Comparison of ENCODE assay signal across 1 cellular context in the genomic region with DNA sequence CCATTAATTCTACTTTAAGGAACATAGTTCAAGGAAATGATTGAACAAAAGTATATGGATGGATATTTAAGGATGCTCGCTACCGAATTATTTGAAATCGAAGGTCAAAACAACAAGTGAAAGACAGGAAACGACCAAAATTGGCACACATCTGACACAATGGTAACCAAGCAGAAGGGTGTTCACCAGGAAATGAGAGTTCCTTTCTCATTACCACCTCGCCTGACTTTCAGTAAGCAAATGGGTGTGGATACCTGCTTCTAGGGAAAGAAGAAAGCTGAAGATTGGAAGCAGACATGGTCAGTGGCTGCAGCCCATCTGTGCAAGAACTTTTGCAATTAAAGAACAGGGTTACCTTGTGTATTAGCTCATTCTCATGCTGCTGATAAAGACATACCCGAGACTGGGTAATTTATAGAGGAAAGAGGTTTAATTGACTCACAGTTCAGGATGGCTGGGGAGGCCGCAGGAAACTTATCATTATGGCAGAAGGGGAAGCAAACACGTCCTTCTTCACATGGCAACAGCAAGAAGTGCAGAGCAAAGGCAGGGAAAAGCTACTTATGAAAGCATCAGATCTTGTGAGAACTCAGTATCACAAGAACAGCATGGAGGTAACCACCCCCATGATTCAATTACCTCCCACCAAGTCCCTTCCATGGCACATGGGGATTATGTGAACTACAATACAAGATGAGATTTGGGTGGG.
TF ChIP-seq lines count a peak whose summit lies in the region.

No MANE protein-coding gene starts in this region.

TF ChIP-seq in H1, 55 proteins besides CTCF, POLR2A, EP300 and RAD21:
- TF ChIP-seq ZNF274 (IDR thresholded peaks at IDR 0.05; ENCODE audit: borderline replicate concordance, extremely low read depth, low read length), result no peak
- no peak for TF ChIP-seq FOSL1 (IDR thresholded peaks at IDR 0.05; ENCODE audit: insufficient read depth, low read depth, low read length)
- TF ChIP-seq, protein P1, sequence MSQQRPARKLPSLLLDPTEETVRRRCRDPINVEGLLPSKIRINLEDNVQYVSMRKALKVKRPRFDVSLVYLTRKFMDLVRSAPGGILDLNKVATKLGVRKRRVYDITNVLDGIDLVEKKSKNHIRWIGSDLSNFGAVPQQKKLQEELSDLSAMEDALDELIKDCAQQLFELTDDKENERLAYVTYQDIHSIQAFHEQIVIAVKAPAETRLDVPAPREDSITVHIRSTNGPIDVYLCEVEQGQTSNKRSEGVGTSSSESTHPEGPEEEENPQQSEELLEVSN (IDR thresholded peaks at IDR 0.05), result no peak
- no peak for TF ChIP-seq EZH2 (IDR thresholded peaks at IDR 0.05; ENCODE audit: low read depth, low read length, severe bottlenecking)
- no peak for TF ChIP-seq BRCA1 (IDR thresholded peaks at IDR 0.05; ENCODE audit: low read depth, low read length)
- TF ChIP-seq EGR1 (IDR thresholded peaks at IDR 0.05; ENCODE audit: borderline replicate concordance, low read depth, low read length), result no peak
- TF ChIP-seq SUZ12 (IDR thresholded peaks at IDR 0.05; ENCODE audit: low read length), result no peak
- TF ChIP-seq, protein P2, sequence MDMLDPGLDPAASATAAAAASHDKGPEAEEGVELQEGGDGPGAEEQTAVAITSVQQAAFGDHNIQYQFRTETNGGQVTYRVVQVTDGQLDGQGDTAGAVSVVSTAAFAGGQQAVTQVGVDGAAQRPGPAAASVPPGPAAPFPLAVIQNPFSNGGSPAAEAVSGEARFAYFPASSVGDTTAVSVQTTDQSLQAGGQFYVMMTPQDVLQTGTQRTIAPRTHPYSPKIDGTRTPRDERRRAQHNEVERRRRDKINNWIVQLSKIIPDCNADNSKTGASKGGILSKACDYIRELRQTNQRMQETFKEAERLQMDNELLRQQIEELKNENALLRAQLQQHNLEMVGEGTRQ (IDR thresholded peaks at IDR 0.05; ENCODE audit: low read length), result no peak
- no peak for TF ChIP-seq SP4 (IDR thresholded peaks at IDR 0.05; ENCODE audit: low read length)
- no peak for TF ChIP-seq SIN3A (conservative IDR thresholded peaks at IDR 0.05 in 1 of 2, IDR thresholded peaks at IDR 0.05 in 1 of 2; ENCODE audit: low read depth in 1 of 2, low read length in 2 of 2)
- TF ChIP-seq, protein P3, sequence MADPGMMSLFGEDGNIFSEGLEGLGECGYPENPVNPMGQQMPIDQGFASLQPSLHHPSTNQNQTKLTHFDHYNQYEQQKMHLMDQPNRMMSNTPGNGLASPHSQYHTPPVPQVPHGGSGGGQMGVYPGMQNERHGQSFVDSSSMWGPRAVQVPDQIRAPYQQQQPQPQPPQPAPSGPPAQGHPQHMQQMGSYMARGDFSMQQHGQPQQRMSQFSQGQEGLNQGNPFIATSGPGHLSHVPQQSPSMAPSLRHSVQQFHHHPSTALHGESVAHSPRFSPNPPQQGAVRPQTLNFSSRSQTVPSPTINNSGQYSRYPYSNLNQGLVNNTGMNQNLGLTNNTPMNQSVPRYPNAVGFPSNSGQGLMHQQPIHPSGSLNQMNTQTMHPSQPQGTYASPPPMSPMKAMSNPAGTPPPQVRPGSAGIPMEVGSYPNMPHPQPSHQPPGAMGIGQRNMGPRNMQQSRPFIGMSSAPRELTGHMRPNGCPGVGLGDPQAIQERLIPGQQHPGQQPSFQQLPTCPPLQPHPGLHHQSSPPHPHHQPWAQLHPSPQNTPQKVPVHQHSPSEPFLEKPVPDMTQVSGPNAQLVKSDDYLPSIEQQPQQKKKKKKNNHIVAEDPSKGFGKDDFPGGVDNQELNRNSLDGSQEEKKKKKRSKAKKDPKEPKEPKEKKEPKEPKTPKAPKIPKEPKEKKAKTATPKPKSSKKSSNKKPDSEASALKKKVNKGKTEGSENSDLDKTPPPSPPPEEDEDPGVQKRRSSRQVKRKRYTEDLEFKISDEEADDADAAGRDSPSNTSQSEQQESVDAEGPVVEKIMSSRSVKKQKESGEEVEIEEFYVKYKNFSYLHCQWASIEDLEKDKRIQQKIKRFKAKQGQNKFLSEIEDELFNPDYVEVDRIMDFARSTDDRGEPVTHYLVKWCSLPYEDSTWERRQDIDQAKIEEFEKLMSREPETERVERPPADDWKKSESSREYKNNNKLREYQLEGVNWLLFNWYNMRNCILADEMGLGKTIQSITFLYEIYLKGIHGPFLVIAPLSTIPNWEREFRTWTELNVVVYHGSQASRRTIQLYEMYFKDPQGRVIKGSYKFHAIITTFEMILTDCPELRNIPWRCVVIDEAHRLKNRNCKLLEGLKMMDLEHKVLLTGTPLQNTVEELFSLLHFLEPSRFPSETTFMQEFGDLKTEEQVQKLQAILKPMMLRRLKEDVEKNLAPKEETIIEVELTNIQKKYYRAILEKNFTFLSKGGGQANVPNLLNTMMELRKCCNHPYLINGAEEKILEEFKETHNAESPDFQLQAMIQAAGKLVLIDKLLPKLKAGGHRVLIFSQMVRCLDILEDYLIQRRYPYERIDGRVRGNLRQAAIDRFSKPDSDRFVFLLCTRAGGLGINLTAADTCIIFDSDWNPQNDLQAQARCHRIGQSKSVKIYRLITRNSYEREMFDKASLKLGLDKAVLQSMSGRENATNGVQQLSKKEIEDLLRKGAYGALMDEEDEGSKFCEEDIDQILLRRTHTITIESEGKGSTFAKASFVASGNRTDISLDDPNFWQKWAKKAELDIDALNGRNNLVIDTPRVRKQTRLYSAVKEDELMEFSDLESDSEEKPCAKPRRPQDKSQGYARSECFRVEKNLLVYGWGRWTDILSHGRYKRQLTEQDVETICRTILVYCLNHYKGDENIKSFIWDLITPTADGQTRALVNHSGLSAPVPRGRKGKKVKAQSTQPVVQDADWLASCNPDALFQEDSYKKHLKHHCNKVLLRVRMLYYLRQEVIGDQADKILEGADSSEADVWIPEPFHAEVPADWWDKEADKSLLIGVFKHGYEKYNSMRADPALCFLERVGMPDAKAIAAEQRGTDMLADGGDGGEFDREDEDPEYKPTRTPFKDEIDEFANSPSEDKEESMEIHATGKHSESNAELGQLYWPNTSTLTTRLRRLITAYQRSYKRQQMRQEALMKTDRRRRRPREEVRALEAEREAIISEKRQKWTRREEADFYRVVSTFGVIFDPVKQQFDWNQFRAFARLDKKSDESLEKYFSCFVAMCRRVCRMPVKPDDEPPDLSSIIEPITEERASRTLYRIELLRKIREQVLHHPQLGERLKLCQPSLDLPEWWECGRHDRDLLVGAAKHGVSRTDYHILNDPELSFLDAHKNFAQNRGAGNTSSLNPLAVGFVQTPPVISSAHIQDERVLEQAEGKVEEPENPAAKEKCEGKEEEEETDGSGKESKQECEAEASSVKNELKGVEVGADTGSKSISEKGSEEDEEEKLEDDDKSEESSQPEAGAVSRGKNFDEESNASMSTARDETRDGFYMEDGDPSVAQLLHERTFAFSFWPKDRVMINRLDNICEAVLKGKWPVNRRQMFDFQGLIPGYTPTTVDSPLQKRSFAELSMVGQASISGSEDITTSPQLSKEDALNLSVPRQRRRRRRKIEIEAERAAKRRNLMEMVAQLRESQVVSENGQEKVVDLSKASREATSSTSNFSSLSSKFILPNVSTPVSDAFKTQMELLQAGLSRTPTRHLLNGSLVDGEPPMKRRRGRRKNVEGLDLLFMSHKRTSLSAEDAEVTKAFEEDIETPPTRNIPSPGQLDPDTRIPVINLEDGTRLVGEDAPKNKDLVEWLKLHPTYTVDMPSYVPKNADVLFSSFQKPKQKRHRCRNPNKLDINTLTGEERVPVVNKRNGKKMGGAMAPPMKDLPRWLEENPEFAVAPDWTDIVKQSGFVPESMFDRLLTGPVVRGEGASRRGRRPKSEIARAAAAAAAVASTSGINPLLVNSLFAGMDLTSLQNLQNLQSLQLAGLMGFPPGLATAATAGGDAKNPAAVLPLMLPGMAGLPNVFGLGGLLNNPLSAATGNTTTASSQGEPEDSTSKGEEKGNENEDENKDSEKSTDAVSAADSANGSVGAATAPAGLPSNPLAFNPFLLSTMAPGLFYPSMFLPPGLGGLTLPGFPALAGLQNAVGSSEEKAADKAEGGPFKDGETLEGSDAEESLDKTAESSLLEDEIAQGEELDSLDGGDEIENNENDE (IDR thresholded peaks at IDR 0.05; ENCODE audit: insufficient replicate concordance, low read length), result no peak
- TF ChIP-seq, protein P4, sequence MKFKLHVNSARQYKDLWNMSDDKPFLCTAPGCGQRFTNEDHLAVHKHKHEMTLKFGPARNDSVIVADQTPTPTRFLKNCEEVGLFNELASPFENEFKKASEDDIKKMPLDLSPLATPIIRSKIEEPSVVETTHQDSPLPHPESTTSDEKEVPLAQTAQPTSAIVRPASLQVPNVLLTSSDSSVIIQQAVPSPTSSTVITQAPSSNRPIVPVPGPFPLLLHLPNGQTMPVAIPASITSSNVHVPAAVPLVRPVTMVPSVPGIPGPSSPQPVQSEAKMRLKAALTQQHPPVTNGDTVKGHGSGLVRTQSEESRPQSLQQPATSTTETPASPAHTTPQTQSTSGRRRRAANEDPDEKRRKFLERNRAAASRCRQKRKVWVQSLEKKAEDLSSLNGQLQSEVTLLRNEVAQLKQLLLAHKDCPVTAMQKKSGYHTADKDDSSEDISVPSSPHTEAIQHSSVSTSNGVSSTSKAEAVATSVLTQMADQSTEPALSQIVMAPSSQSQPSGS (IDR thresholded peaks at IDR 0.05; ENCODE audit: low read length), result no peak
- TF ChIP-seq, protein P5, sequence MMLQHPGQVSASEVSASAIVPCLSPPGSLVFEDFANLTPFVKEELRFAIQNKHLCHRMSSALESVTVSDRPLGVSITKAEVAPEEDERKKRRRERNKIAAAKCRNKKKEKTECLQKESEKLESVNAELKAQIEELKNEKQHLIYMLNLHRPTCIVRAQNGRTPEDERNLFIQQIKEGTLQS (IDR thresholded peaks at IDR 0.05; ENCODE audit: insufficient read depth, low read depth, low read length), result no peak
- no peak for TF ChIP-seq TAF7 (optimal IDR thresholded peaks at IDR 0.05; ENCODE audit: borderline replicate concordance, low read depth, low read length)
- TF ChIP-seq CBX5 (IDR thresholded peaks at IDR 0.05; ENCODE audit: low read depth, low read length), result no peak
- no peak for TF ChIP-seq HDAC2 (IDR thresholded peaks at IDR 0.05; ENCODE audit: borderline replicate concordance in 1 of 2, low read depth in 2 of 2, low read length in 2 of 2)
- TF ChIP-seq PHF8 (conservative IDR thresholded peaks at IDR 0.05; ENCODE audit: low read depth, low read length), result no peak
